Comparison of ENCODE assay signal across 8 cellular contexts in the genomic region with DNA sequence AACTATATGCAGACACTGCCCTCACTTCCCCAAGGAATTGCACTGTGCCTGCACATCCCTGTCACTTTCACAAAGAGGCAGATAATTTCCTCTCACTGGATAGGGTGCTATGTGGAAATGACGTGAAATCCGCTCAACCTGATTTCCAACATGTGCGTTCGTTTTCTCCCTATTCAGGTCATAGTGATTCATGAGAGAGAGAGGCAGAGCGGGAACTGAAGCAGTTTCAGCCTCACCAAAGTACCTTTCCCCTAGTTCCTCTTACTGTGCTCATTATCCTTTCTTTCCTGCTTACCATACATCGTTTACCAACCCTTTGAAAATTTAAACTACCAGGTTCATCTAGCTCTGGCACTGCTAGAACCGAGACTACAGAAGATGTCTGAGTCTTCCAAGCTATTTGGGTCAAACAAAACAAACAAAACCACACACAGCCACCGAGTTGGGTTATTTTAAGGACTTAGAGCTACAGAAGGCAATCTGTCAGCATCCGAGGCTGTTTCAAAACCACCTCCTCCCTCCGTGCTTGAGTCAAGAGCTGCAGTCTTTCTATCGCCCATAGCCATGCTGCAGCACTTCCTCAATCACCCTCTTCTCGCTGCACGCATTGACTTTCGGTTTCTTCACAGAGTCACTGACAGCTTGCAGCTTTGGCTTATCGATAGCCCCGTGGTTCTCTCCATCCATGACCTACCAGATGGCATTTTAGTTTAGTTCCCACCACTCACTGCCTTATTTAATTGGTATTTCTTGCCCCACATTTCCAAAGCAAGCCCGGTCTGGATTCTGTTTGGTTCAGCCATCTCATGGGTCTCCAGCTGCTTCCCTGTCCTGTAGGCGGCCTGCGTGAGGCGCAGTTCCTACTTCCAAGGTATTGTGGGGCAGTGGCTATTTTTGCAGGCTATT.
DNase-seq lines count a peak whose midpoint lies in the region; ATAC-seq and TF ChIP-seq lines count a peak whose summit lies in the region.

No MANE protein-coding gene starts in this region.

- no peaks in the 10 kb centered on the region for H3K27me3 Mint-ChIP-seq in activated T-cell treated with anti-CD3 and anti-CD28 coated beads, Interleukin-2, amount 50 U/mL, for 24 hours

- H3K9ac ChIP-seq in BLaER1 treated with 17β-estradiol and CSF1 and Interleukin-3, amounts not matched to agents 10 nM and 100 nM, result peak overlapping the region; percentile 67 to 83 (median 79)
- H3K9ac ChIP-seq in OCI-LY3 (ENCODE audit: low read length), result peak overlapping the region; percentile 83

- no peaks in the 10 kb centered on the region for H3K79me2 ChIP-seq in OCI-LY3 (ENCODE audit: low read length)

- DNase-seq in GM19240 (ENCODE audit: insufficient read length, low spot score) (peak; percentile 28), Right ventricle myocardium superior (peak; percentile 66), uterus (no peak)
- DNase-seq in activated T-cell treated with anti-CD3 and anti-CD28 coated beads, Interleukin-2, amount 50 U/mL, for 24 hours, result peak; percentile 72
- DNase-seq in stimulated activated CD4-positive, alpha-beta T cell treated with anti-CD3 and anti-CD28 coated beads, Interleukin-1b, Interleukin-23, amount 100 ng/mL, for 1 hour (ENCODE audit: low read depth in 2 of 2), result peak; percentile 3 to 6

- peaks cover 23% of the 10 kb centered on the region for H3K4me1 Mint-ChIP-seq in activated T-cell treated with anti-CD3 and anti-CD28 coated beads, Interleukin-2, amount 50 U/mL, for 24 hours (ENCODE audit: low read depth)

- peak overlapping the region; percentile 36 to 88 (median 81); a peak in 21 of 22 replicates for H3K27ac ChIP-seq in BLaER1 treated with 17β-estradiol and CSF1 and Interleukin-3, amounts not matched to agents 10 nM and 100 nM
- H3K27ac ChIP-seq in OCI-LY3 (ENCODE audit: low read length) (peak overlapping the region; percentile 89), uterus (no peak overlapping the region)

- peak; percentile 95 for ATAC-seq in HG03432 (IDR thresholded peaks at IDR 0.05; ENCODE audit: unreplicated experiment)
- peak; percentile 90 for ATAC-seq in Right ventricle myocardium superior (ENCODE audit: poor library complexity)

- peak overlapping the region; percentile 99 for H2AFZ ChIP-seq in OCI-LY3 (ENCODE audit: low read depth, low read length)

- H3K4me3 ChIP-seq in BLaER1 treated with 17β-estradiol and CSF1 and Interleukin-3, amounts not matched to agents 10 nM and 100 nM, result peak overlapping the region; percentile 53 to 72 (median 60)
- H3K4me3 ChIP-seq in OCI-LY3 (ENCODE audit: low read length) (peak overlapping the region; percentile 79), uterus (no peak overlapping the region)

- TF ChIP-seq POLR2A in uterus (IDR thresholded peaks at IDR 0.05), result no peak

- no peaks in the 10 kb centered on the region for H3K27me3 ChIP-seq in BLaER1 treated with 17β-estradiol and CSF1 and Interleukin-3, amounts not matched to agents 10 nM and 100 nM
- H3K27me3 ChIP-seq in OCI-LY3 (ENCODE audit: low read depth, low read length) (no peaks in the 10 kb centered on the region), uterus (no peaks in the 10 kb centered on the region)

- H3K4me3 Mint-ChIP-seq in activated T-cell treated with anti-CD3 and anti-CD28 coated beads, Interleukin-2, amount 50 U/mL, for 24 hours, result peak overlapping the region; percentile 85

- H3K4me1 ChIP-seq in BLaER1 treated with 17β-estradiol and CSF1 and Interleukin-3, amounts not matched to agents 10 nM and 100 nM, result peaks cover 10 to 21% (median 16%) of the 10 kb centered on the region in 10 experiments
- peaks cover 11% of the 10 kb centered on the region for H3K4me1 ChIP-seq in OCI-LY3 (ENCODE audit: low read length)
- H3K4me1 ChIP-seq in uterus, result no peaks in the 10 kb centered on the region

- H3K4me2 ChIP-seq in BLaER1 treated with 17β-estradiol and CSF1 and Interleukin-3, amounts not matched to agents 10 nM and 100 nM, result peak overlapping the region; percentile 73 to 95 (median 84)
- peak overlapping the region; percentile 96 for H3K4me2 ChIP-seq in OCI-LY3 (ENCODE audit: low read length)

- no peaks in the 10 kb centered on the region for H3K9me3 Mint-ChIP-seq in activated T-cell treated with anti-CD3 and anti-CD28 coated beads, Interleukin-2, amount 50 U/mL, for 24 hours

- no peaks in the 10 kb centered on the region for H3K9me3 ChIP-seq in BLaER1 treated with 17β-estradiol and CSF1 and Interleukin-3, amounts not matched to agents 10 nM and 100 nM (replicated peaks in 1 of 11)
- H3K9me3 ChIP-seq in OCI-LY3 (ENCODE audit: insufficient read depth, low read length) (no peaks in the 10 kb centered on the region), uterus (no peaks in the 10 kb centered on the region)

- intact Hi-C loops in Right ventricle myocardium superior (cut with DNase I) (no loop called here), uterus (cut with DNase I; ENCODE audit: low total_unique reads) (no loop called here)

- peak overlapping the region; percentile 99 for H3K27ac Mint-ChIP-seq in activated T-cell treated with anti-CD3 and anti-CD28 coated beads, Interleukin-2, amount 50 U/mL, for 24 hours

- H3K36me3 ChIP-seq in BLaER1 treated with 17β-estradiol and CSF1 and Interleukin-3, amounts not matched to agents 10 nM and 100 nM, result no peaks in the 10 kb centered on the region
- H3K36me3 ChIP-seq in OCI-LY3 (replicated peaks; ENCODE audit: low read depth, low read length), result no peaks in the 10 kb centered on the region
- no peaks in the 10 kb centered on the region for H3K36me3 ChIP-seq in uterus

- no peaks in the 10 kb centered on the region for H4K20me1 ChIP-seq in BLaER1 treated with 17β-estradiol and CSF1 and Interleukin-3, amounts not matched to agents 10 nM and 100 nM
- H4K20me1 ChIP-seq in OCI-LY3 (ENCODE audit: insufficient read depth, low read length), result no peaks in the 10 kb centered on the region

- TF ChIP-seq CTCF in OCI-LY3 (IDR thresholded peaks at IDR 0.05; ENCODE audit: low read depth, low read length), result peak; percentile 85
- TF ChIP-seq CTCF in uterus (IDR thresholded peaks at IDR 0.05), result no peak

- H3K36me3 Mint-ChIP-seq in activated T-cell treated with anti-CD3 and anti-CD28 coated beads, Interleukin-2, amount 50 U/mL, for 24 hours (ENCODE audit: low read depth), result no peaks in the 10 kb centered on the region

Comparison
In these comparisons a context has a peak if more than half of its experiments do, and no peak if none do; other contexts are left out.
1. H3K27ac ChIP-seq: peak in BLaER1 treated with 17β-estradiol and CSF1 and Interleukin-3, amounts not matched to agents 10 nM and 100 nM (11 of 11) and OCI-LY3 (single experiment); none in uterus (0 of 2).
2. H3K4me3 ChIP-seq: peak in BLaER1 treated with 17β-estradiol and CSF1 and Interleukin-3, amounts not matched to agents 10 nM and 100 nM (10 of 10) and OCI-LY3 (single experiment); none in uterus (0 of 2).
3. DNase-seq: peak in GM19240 (single experiment), activated T-cell treated with anti-CD3 and anti-CD28 coated beads, Interleukin-2, amount 50 U/mL, for 24 hours (single experiment), Right ventricle myocardium superior (single experiment) and stimulated activated CD4-positive, alpha-beta T cell treated with anti-CD3 and anti-CD28 coated beads, Interleukin-1b, Interleukin-23, amount 100 ng/mL, for 1 hour (2 of 2); none in uterus (0 of 2).